In the genomic region with DNA sequence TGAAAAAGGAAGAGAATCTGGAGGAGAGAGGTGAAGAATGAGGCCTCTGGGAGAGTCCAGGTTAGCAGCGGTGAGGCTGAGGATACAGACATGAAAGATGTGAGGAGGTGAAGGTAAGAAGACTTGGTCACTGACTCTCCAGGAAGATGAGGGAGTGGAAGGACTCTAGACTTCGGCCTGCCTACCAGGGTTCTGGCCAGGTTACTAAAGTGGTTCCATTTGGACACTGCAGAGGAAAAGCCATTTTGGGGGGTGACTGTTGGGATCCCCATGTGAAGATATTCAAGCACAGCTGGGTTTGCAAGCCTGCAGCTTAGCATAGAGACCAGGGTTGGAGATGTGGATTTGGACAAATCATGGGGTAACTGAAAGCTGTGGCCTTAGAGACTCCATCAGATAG, we compare ENCODE assay signal across 1 cellular context.
TF ChIP-seq lines count a peak whose summit lies in the region.

No MANE protein-coding gene starts in this region.

TF ChIP-seq in WTC11, 78 proteins besides CTCF, POLR2A, EP300 and RAD21:
- TF ChIP-seq, protein P1, sequence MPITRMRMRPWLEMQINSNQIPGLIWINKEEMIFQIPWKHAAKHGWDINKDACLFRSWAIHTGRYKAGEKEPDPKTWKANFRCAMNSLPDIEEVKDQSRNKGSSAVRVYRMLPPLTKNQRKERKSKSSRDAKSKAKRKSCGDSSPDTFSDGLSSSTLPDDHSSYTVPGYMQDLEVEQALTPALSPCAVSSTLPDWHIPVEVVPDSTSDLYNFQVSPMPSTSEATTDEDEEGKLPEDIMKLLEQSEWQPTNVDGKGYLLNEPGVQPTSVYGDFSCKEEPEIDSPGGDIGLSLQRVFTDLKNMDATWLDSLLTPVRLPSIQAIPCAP (CRISPR knock-in tag; IDR thresholded peaks at IDR 0.05): no peak
- TF ChIP-seq NR2C2 (CRISPR knock-in tag; IDR thresholded peaks at IDR 0.05): no peak
- TF ChIP-seq NFATC4 (CRISPR knock-in tag; IDR thresholded peaks at IDR 0.05): no peak
- TF ChIP-seq, protein P2, sequence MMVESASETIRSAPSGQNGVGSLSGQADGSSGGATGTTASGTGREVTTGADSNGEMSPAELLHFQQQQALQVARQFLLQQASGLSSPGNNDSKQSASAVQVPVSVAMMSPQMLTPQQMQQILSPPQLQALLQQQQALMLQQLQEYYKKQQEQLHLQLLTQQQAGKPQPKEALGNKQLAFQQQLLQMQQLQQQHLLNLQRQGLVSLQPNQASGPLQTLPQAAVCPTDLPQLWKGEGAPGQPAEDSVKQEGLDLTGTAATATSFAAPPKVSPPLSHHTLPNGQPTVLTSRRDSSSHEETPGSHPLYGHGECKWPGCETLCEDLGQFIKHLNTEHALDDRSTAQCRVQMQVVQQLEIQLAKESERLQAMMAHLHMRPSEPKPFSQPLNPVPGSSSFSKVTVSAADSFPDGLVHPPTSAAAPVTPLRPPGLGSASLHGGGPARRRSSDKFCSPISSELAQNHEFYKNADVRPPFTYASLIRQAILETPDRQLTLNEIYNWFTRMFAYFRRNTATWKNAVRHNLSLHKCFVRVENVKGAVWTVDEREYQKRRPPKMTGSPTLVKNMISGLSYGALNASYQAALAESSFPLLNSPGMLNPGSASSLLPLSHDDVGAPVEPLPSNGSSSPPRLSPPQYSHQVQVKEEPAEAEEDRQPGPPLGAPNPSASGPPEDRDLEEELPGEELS (CRISPR knock-in tag; IDR thresholded peaks at IDR 0.05): no peak
- TF ChIP-seq, protein P3, sequence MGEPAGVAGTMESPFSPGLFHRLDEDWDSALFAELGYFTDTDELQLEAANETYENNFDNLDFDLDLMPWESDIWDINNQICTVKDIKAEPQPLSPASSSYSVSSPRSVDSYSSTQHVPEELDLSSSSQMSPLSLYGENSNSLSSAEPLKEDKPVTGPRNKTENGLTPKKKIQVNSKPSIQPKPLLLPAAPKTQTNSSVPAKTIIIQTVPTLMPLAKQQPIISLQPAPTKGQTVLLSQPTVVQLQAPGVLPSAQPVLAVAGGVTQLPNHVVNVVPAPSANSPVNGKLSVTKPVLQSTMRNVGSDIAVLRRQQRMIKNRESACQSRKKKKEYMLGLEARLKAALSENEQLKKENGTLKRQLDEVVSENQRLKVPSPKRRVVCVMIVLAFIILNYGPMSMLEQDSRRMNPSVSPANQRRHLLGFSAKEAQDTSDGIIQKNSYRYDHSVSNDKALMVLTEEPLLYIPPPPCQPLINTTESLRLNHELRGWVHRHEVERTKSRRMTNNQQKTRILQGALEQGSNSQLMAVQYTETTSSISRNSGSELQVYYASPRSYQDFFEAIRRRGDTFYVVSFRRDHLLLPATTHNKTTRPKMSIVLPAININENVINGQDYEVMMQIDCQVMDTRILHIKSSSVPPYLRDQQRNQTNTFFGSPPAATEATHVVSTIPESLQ (CRISPR knock-in tag; IDR thresholded peaks at IDR 0.05): no peak
- no peak for TF ChIP-seq SMAD4 (CRISPR knock-in tag; IDR thresholded peaks at IDR 0.05)
- no peak for TF ChIP-seq KAT7 (CRISPR knock-in tag; IDR thresholded peaks at IDR 0.05; ENCODE audit: borderline replicate concordance)
- no peak for TF ChIP-seq ETV6 (CRISPR knock-in tag; IDR thresholded peaks at IDR 0.05)
- TF ChIP-seq HMGA2 (CRISPR knock-in tag; IDR thresholded peaks at IDR 0.05): no peak
- TF ChIP-seq TEAD1 (CRISPR knock-in tag; IDR thresholded peaks at IDR 0.05): no peak
